9 cellular contexts compared by ENCODE assay signal in the genomic region with DNA sequence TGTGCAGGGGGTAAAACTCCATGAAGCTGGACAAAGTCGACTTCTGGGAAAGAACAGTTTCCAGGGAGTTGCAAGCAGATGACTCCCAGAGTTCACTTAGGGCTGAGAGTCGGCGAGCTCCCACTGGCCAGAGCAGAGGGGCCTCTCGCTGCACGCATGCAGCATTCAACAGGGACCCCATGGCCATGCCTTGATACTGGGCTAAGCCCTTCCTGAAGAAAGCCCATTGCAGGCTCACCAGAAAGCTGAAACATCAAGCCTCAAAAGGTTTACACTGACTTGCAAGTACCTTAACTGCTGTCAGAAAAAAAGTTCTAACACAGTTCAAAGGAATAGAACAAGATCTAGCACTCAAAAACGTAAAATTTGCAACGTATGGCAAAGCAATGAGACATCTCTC.
"Had no signal": no experiment of that assay in that cellular context is flagged by ENCODE, and none has a peak within 500 bp of the region (broad histone marks: within the 10 kb centered on the region; RNA-seq: fewer than 3 reads in every experiment).

No MANE protein-coding gene starts in this region.

- H3K27me3 Mint-ChIP-seq: IgD-negative memory B cell had no signal

- H3K27ac Mint-ChIP-seq: HFFc6 had no signal

- H3K9me3 ChIP-seq: HAP-1 had no signal

- ATAC-seq: HCT116, HepG2 had no signal

- DNase-seq: GM23248, GOT3, H7, HFFc6, KBM-7 had no signal

- H3K4me3 Mint-ChIP-seq: HFFc6, IgD-negative memory B cell had no signal
